1 cellular context compared by ENCODE assay signal in the genomic region with DNA sequence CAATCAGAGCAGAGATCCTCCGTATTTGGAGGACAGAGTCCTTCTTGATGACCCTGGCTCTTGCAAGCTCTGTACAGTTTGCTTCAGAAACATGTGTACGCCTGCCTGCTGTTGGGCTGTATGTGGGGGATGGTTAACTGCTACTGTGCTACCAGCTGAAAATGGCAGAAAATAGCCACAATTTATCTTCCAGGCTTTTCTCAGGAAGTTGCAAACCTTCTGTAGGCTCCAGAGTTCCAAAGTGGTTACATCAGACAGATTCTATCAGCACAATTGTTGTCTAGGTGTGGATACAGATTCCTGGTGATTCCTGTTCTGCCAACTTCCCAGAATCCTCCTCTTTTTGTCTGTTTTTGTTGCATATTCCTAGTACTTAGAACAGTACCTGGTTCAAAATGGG.
TF ChIP-seq lines count a peak whose summit lies in the region.

No MANE protein-coding gene starts in this region.

TF ChIP-seq in SK-N-SH, 30 proteins besides CTCF, POLR2A, EP300 and RAD21 (continued from another document):
- TF ChIP-seq USF2 (IDR thresholded peaks at IDR 0.05; ENCODE audit: borderline replicate concordance, low read depth, low read length) = no peak
- TF ChIP-seq EZH2phosphoT487 (IDR thresholded peaks at IDR 0.05; ENCODE audit: borderline replicate concordance, low read depth) = no peak
- TF ChIP-seq TAF1 (IDR thresholded peaks at IDR 0.05; ENCODE audit: borderline replicate concordance, low read depth, low read length) = no peak
- no peak; the same call in 1 of the 2 replicates for TF ChIP-seq TCF12 (IDR thresholded peaks at IDR 0.05)
- TF ChIP-seq GABPA (IDR thresholded peaks at IDR 0.05; ENCODE audit: low read depth) = no peak
- no peak for TF ChIP-seq GATA2 (CRISPR knock-in tag; IDR thresholded peaks at IDR 0.05)
- TF ChIP-seq TEAD4 (IDR thresholded peaks at IDR 0.05; ENCODE audit: borderline replicate concordance, insufficient read depth) = no peak
- no peak for TF ChIP-seq RXRA (IDR thresholded peaks at IDR 0.05; ENCODE audit: borderline replicate concordance, low read depth)
- no peak for TF ChIP-seq NRF1 (IDR thresholded peaks at IDR 0.05; ENCODE audit: low read depth, low read length)
- TF ChIP-seq JUND (IDR thresholded peaks at IDR 0.05) = no peak
- no peak for TF ChIP-seq YY1 (IDR thresholded peaks at IDR 0.05; ENCODE audit: low read depth)
